ENCODE assay signal across 2 cellular contexts in the genomic region with DNA sequence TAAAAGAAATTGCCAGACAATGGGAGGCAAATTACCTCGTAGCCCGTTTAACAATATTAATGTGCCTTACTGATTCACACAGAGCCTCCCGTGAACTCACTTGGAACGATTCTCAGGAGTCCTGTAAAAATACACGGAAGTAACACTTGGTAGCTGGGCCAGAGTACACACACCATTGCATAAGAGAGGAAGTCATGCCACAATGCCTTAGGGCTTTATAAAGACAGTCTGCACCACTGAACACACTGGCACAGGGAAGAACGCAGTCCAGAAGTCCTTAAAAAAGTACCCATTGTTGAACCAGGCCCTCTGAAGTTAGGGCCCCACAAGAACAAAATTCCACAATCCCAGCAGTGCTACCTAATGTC.
TF ChIP-seq lines count a peak whose summit lies in the region.

No MANE protein-coding gene starts in this region.

TF ChIP-seq in Ishikawa, 13 proteins besides CTCF, POLR2A, EP300 and RAD21 (continued from another document):
- no peak for TF ChIP-seq REST (IDR thresholded peaks at IDR 0.05; ENCODE audit: low read depth)
- peak; percentile 43 for TF ChIP-seq NFIC (IDR thresholded peaks at IDR 0.05)
- peak; percentile 42; the same call in 1 of the 2 replicates for TF ChIP-seq TCF12 (IDR thresholded peaks at IDR 0.05; ENCODE audit: low read depth)

TF ChIP-seq in GM12878, 131 proteins besides CTCF, POLR2A, EP300 and RAD21 (continued from another document and continues in another):
- TF ChIP-seq, protein P1, sequence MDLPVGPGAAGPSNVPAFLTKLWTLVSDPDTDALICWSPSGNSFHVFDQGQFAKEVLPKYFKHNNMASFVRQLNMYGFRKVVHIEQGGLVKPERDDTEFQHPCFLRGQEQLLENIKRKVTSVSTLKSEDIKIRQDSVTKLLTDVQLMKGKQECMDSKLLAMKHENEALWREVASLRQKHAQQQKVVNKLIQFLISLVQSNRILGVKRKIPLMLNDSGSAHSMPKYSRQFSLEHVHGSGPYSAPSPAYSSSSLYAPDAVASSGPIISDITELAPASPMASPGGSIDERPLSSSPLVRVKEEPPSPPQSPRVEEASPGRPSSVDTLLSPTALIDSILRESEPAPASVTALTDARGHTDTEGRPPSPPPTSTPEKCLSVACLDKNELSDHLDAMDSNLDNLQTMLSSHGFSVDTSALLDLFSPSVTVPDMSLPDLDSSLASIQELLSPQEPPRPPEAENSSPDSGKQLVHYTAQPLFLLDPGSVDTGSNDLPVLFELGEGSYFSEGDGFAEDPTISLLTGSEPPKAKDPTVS (IDR thresholded peaks at IDR 0.05; ENCODE audit: low read depth, low read length), result no peak
- peak in 1 of 2 experiments; percentile 36; a peak in 1 of 4 replicates for TF ChIP-seq BHLHE40 (IDR thresholded peaks at IDR 0.05; ENCODE audit: borderline replicate concordance in 1 of 2, low read depth in 2 of 2, low read length in 1 of 2)
- TF ChIP-seq, protein P2, sequence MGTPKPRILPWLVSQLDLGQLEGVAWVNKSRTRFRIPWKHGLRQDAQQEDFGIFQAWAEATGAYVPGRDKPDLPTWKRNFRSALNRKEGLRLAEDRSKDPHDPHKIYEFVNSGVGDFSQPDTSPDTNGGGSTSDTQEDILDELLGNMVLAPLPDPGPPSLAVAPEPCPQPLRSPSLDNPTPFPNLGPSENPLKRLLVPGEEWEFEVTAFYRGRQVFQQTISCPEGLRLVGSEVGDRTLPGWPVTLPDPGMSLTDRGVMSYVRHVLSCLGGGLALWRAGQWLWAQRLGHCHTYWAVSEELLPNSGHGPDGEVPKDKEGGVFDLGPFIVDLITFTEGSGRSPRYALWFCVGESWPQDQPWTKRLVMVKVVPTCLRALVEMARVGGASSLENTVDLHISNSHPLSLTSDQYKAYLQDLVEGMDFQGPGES (IDR thresholded peaks at IDR 0.05), result no peak
- TF ChIP-seq ZNF274 (IDR thresholded peaks at IDR 0.05; ENCODE audit: insufficient read depth, insufficient read length), result no peak
- TF ChIP-seq, protein P3, sequence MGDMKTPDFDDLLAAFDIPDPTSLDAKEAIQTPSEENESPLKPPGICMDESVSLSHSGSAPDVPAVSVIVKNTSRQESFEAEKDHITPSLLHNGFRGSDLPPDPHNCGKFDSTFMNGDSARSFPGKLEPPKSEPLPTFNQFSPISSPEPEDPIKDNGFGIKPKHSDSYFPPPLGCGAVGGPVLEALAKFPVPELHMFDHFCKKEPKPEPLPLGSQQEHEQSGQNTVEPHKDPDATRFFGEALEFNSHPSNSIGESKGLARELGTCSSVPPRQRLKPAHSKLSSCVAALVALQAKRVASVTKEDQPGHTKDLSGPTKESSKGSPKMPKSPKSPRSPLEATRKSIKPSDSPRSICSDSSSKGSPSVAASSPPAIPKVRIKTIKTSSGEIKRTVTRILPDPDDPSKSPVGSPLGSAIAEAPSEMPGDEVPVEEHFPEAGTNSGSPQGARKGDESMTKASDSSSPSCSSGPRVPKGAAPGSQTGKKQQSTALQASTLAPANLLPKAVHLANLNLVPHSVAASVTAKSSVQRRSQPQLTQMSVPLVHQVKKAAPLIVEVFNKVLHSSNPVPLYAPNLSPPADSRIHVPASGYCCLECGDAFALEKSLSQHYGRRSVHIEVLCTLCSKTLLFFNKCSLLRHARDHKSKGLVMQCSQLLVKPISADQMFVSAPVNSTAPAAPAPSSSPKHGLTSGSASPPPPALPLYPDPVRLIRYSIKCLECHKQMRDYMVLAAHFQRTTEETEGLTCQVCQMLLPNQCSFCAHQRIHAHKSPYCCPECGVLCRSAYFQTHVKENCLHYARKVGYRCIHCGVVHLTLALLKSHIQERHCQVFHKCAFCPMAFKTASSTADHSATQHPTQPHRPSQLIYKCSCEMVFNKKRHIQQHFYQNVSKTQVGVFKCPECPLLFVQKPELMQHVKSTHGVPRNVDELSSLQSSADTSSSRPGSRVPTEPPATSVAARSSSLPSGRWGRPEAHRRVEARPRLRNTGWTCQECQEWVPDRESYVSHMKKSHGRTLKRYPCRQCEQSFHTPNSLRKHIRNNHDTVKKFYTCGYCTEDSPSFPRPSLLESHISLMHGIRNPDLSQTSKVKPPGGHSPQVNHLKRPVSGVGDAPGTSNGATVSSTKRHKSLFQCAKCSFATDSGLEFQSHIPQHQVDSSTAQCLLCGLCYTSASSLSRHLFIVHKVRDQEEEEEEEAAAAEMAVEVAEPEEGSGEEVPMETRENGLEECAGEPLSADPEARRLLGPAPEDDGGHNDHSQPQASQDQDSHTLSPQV (IDR thresholded peaks at IDR 0.05), result no peak
- TF ChIP-seq SREBF2 (IDR thresholded peaks at IDR 0.05; ENCODE audit: low read length), result no peak
- no peak for TF ChIP-seq NR2C1 (IDR thresholded peaks at IDR 0.05)
- TF ChIP-seq CBX5 (IDR thresholded peaks at IDR 0.05; ENCODE audit: low read depth), result no peak
- no peak for TF ChIP-seq POLR2AphosphoS2 (IDR thresholded peaks at IDR 0.05; ENCODE audit: low read depth, low read length)
- peak; percentile 34; the same call in 1 of the 2 replicates for TF ChIP-seq MTA2 (IDR thresholded peaks at IDR 0.05; ENCODE audit: low read depth)
- no peak for TF ChIP-seq SMC3 (IDR thresholded peaks at IDR 0.05; ENCODE audit: borderline replicate concordance, low read length)
- TF ChIP-seq, protein P4, sequence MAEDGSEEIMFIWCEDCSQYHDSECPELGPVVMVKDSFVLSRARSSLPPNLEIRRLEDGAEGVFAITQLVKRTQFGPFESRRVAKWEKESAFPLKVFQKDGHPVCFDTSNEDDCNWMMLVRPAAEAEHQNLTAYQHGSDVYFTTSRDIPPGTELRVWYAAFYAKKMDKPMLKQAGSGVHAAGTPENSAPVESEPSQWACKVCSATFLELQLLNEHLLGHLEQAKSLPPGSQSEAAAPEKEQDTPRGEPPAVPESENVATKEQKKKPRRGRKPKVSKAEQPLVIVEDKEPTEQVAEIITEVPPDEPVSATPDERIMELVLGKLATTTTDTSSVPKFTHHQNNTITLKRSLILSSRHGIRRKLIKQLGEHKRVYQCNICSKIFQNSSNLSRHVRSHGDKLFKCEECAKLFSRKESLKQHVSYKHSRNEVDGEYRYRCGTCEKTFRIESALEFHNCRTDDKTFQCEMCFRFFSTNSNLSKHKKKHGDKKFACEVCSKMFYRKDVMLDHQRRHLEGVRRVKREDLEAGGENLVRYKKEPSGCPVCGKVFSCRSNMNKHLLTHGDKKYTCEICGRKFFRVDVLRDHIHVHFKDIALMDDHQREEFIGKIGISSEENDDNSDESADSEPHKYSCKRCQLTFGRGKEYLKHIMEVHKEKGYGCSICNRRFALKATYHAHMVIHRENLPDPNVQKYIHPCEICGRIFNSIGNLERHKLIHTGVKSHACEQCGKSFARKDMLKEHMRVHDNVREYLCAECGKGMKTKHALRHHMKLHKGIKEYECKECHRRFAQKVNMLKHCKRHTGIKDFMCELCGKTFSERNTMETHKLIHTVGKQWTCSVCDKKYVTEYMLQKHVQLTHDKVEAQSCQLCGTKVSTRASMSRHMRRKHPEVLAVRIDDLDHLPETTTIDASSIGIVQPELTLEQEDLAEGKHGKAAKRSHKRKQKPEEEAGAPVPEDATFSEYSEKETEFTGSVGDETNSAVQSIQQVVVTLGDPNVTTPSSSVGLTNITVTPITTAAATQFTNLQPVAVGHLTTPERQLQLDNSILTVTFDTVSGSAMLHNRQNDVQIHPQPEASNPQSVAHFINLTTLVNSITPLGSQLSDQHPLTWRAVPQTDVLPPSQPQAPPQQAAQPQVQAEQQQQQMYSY (CRISPR knock-in tag; IDR thresholded peaks at IDR 0.05), result no peak
- peak; percentile 83 for TF ChIP-seq ZNF687 (IDR thresholded peaks at IDR 0.05)
- no peak for TF ChIP-seq RELA (IDR thresholded peaks at IDR 0.05; ENCODE audit: borderline replicate concordance, partially characterized antibody)
- no peak for TF ChIP-seq JUNB (IDR thresholded peaks at IDR 0.05)
- TF ChIP-seq WRNIP1 (IDR thresholded peaks at IDR 0.05; ENCODE audit: borderline replicate concordance, low read depth, low read length), result no peak
- TF ChIP-seq, protein P5, sequence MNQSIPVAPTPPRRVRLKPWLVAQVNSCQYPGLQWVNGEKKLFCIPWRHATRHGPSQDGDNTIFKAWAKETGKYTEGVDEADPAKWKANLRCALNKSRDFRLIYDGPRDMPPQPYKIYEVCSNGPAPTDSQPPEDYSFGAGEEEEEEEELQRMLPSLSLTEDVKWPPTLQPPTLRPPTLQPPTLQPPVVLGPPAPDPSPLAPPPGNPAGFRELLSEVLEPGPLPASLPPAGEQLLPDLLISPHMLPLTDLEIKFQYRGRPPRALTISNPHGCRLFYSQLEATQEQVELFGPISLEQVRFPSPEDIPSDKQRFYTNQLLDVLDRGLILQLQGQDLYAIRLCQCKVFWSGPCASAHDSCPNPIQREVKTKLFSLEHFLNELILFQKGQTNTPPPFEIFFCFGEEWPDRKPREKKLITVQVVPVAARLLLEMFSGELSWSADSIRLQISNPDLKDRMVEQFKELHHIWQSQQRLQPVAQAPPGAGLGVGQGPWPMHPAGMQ (IDR thresholded peaks at IDR 0.05; ENCODE audit: borderline replicate concordance), result no peak
- TF ChIP-seq PML (IDR thresholded peaks at IDR 0.05; ENCODE audit: low read length), result no peak
- no peak for TF ChIP-seq SP1 (IDR thresholded peaks at IDR 0.05; ENCODE audit: low read depth, low read length)
- TF ChIP-seq TCF3 (IDR thresholded peaks at IDR 0.05; ENCODE audit: borderline replicate concordance, insufficient read depth, low read depth, low read length), result no peak
- TF ChIP-seq, protein P6, sequence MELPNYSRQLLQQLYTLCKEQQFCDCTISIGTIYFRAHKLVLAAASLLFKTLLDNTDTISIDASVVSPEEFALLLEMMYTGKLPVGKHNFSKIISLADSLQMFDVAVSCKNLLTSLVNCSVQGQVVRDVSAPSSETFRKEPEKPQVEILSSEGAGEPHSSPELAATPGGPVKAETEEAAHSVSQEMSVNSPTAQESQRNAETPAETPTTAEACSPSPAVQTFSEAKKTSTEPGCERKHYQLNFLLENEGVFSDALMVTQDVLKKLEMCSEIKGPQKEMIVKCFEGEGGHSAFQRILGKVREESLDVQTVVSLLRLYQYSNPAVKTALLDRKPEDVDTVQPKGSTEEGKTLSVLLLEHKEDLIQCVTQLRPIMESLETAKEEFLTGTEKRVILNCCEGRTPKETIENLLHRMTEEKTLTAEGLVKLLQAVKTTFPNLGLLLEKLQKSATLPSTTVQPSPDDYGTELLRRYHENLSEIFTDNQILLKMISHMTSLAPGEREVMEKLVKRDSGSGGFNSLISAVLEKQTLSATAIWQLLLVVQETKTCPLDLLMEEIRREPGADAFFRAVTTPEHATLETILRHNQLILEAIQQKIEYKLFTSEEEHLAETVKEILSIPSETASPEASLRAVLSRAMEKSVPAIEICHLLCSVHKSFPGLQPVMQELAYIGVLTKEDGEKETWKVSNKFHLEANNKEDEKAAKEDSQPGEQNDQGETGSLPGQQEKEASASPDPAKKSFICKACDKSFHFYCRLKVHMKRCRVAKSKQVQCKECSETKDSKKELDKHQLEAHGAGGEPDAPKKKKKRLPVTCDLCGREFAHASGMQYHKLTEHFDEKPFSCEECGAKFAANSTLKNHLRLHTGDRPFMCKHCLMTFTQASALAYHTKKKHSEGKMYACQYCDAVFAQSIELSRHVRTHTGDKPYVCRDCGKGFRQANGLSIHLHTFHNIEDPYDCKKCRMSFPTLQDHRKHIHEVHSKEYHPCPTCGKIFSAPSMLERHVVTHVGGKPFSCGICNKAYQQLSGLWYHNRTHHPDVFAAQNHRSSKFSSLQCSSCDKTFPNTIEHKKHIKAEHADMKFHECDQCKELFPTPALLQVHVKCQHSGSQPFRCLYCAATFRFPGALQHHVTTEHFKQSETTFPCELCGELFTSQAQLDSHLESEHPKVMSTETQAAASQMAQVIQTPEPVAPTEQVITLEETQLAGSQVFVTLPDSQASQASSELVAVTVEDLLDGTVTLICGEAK (IDR thresholded peaks at IDR 0.05; ENCODE audit: borderline replicate concordance), result no peak
- no peak for TF ChIP-seq TCF7 (IDR thresholded peaks at IDR 0.05; ENCODE audit: borderline replicate concordance)
- no peak for TF ChIP-seq ZBTB11 (CRISPR knock-in tag; IDR thresholded peaks at IDR 0.05)
- TF ChIP-seq BMI1 (IDR thresholded peaks at IDR 0.05; ENCODE audit: borderline replicate concordance), result no peak
- TF ChIP-seq FOXM1 (IDR thresholded peaks at IDR 0.05; ENCODE audit: low read depth, low read length), result no peak
- TF ChIP-seq IKZF1 (conservative IDR thresholded peaks at IDR 0.05), result peak; percentile 55
